Comparison of ENCODE assay signal across 18 cellular contexts in the genomic region with DNA sequence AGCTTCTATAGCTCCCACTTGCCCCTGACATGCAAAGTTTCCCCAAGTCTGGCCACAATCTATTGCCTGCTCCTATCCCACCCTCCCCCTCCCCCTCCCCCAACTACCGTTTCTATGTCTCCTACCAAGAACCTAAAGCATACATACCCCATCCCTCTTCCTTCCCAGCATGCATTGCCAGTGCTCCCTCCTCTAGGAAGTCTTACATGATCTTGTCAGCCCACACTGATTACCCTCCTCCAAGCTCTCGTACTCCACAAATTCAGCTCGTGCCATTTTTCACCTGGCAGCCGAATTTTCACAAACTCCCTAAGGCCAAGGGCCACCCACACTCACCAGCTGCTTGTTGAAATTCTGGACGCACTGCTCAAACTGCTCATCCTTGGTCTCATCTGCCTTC.
A peak's percentile ranks its signal among the peaks of the same experiment; 100 is the strongest.
DNase-seq lines count a peak whose midpoint lies in the region; ATAC-seq and TF ChIP-seq lines count a peak whose summit lies in the region.
"Had no signal": no experiment of that assay in that cellular context is flagged by ENCODE, and none has a peak within 500 bp of the region (broad histone marks: within the 10 kb centered on the region; RNA-seq: fewer than 3 reads in every experiment).

No MANE protein-coding gene starts in this region.

- peaks cover 49% of the 10 kb centered on the region for H3K4me1 Mint-ChIP-seq in stimulated activated naive CD8-positive, alpha-beta T cell treated with anti-CD3 and anti-CD28 coated beads, Interleukin-15, Interleukin-2, amounts not matched to agents 100 ng/mL and 50 ng/mL, for 24 hours (ENCODE audit: low read depth)
- peaks cover 72% of the 10 kb centered on the region for H3K4me1 Mint-ChIP-seq in nephron progenitor cell

- H3K36me3 Mint-ChIP-seq in stimulated activated naive CD8-positive, alpha-beta T cell treated with anti-CD3 and anti-CD28 coated beads, Interleukin-15, Interleukin-2, amounts not matched to agents 100 ng/mL and 50 ng/mL, for 24 hours (ENCODE audit: low read depth), result peaks cover 10% of the 10 kb centered on the region
- no peaks in the 10 kb centered on the region for H3K36me3 Mint-ChIP-seq in nephron progenitor cell (ENCODE audit: low read depth)
- H3K36me3 Mint-ChIP-seq: type B pancreatic cell, WTC11 had no signal

- no peak for ATAC-seq in stimulated activated naive CD8-positive, alpha-beta T cell treated with anti-CD3 and anti-CD28 coated beads, Interleukin-15, Interleukin-2, amounts not matched to agents 100 U/mL and 50 U/mL, for 24 hours
- ATAC-seq in GM19035 (IDR thresholded peaks at IDR 0.05; ENCODE audit: unreplicated experiment) (no peak), GM21737 (IDR thresholded peaks at IDR 0.05; ENCODE audit: unreplicated experiment) (no peak)
- ATAC-seq: WTC11 had no signal

- H3K27ac Mint-ChIP-seq in stimulated activated naive CD8-positive, alpha-beta T cell treated with anti-CD3 and anti-CD28 coated beads, Interleukin-15, Interleukin-2, amounts not matched to agents 100 ng/mL and 50 ng/mL, for 24 hours, result peak overlapping the region; percentile 61
- H3K27ac Mint-ChIP-seq in nephron progenitor cell, result peak overlapping the region; percentile 60
- H3K27ac Mint-ChIP-seq: T-helper 1 cell treated with Interleukin-12 subunit alpha and Interleukin-12 subunit beta and Interleukin-4 antibody, amounts not matched to agents 30 μg/mL and 1 μg/mL, for 36 hours; type B pancreatic cell; WTC11 had no signal

- no peak for TF ChIP-seq CTCF in nephron progenitor cell (IDR thresholded peaks at IDR 0.05)

- no peaks in the 10 kb centered on the region for H3K27me3 Mint-ChIP-seq in stimulated activated naive CD8-positive, alpha-beta T cell treated with anti-CD3 and anti-CD28 coated beads, Interleukin-15, Interleukin-2, amounts not matched to agents 100 ng/mL and 50 ng/mL, for 24 hours
- no peaks in the 10 kb centered on the region for H3K27me3 Mint-ChIP-seq in nephron progenitor cell (ENCODE audit: low read depth, poor library complexity)
- H3K27me3 Mint-ChIP-seq: type B pancreatic cell had no signal

- no peaks in the 10 kb centered on the region for H3K9me3 Mint-ChIP-seq in stimulated activated naive CD8-positive, alpha-beta T cell treated with anti-CD3 and anti-CD28 coated beads, Interleukin-15, Interleukin-2, amounts not matched to agents 100 ng/mL and 50 ng/mL, for 24 hours
- H3K9me3 Mint-ChIP-seq in nephron progenitor cell, result no peaks in the 10 kb centered on the region
- H3K9me3 Mint-ChIP-seq: T-helper 1 cell treated with Interleukin-12 subunit alpha and Interleukin-12 subunit beta and Interleukin-4 antibody, amounts not matched to agents 30 μg/mL and 1 μg/mL, for 36 hours; type B pancreatic cell; WTC11 had no signal

- DNase-seq in stimulated activated naive CD8-positive, alpha-beta T cell treated with anti-CD3 and anti-CD28 coated beads, Interleukin-15, Interleukin-2, amounts not matched to agents 100 U/mL and 50 U/mL, for 24 hours, result no peak
- DNase-seq in caudate nucleus (lab: John Stamatoyannopoulos, UW), result peak in 12 of 61 donors; percentile 20 to 69 (median 32)
- no peak for DNase-seq in nephron progenitor cell
- DNase-seq in OCI-M1 (lab: John Stamatoyannopoulos, UW), result no peak
- no peak for DNase-seq in HuH-7 (ENCODE audit: low spot score)
- DNase-seq: ACHN, brain microvascular endothelial cell, dermis blood vessel endothelial cell, NCI-H1436, NCI-H2171, NCI-H526 treated with DMSO at 0.1 percent for 48 hours, SIG-M5 had no signal

- H3K27ac ChIP-seq in caudate nucleus (ENCODE audit: low read depth, low read length), result peak overlapping the region; percentile 91
- H3K27ac ChIP-seq: brain microvascular endothelial cell had no signal

- H3K4me3 Mint-ChIP-seq in stimulated activated naive CD8-positive, alpha-beta T cell treated with anti-CD3 and anti-CD28 coated beads, Interleukin-15, Interleukin-2, amounts not matched to agents 100 ng/mL and 50 ng/mL, for 24 hours, result no peak overlapping the region
- no peak overlapping the region for H3K4me3 Mint-ChIP-seq in nephron progenitor cell
- H3K4me3 Mint-ChIP-seq: T-helper 1 cell treated with Interleukin-12 subunit alpha and Interleukin-12 subunit beta and Interleukin-4 antibody, amounts not matched to agents 30 μg/mL and 1 μg/mL, for 36 hours; type B pancreatic cell; WTC11 had no signal
